9 cellular contexts compared by ENCODE assay signal in genomic region chr2:149562304-149562703, GRCh38. TPM values are rescaled to one million over a fixed set of nuclear protein-coding genes. Genes with fewer than 3 reads are reported as not detected.
DNase-seq lines count a peak whose midpoint lies in the region; ATAC-seq and TF ChIP-seq lines count a peak whose summit lies in the region.
"Had no signal": no experiment of that assay in that cellular context is flagged by ENCODE, and none has a peak within 500 bp of the region (broad histone marks: within the 10 kb centered on the region; RNA-seq: fewer than 3 reads in every experiment).

No MANE protein-coding gene starts in this region.

- 0 out of 2 replicates have a peak, but pooled peaks cover 11% of the 10 kb centered on the region for H3K36me3 Mint-ChIP-seq in HFFc6 (ENCODE audit: low read depth)
- peaks cover 10 to 11% of the 10 kb centered on the region in 2 donors for H3K36me3 Mint-ChIP-seq in stimulated activated naive B cell treated with anti-CD40 and anti-IgM and Interleukin-4, amounts not matched to agents 10 μg/mL and 1 μg/mL and 100 μg/mL, for 72 hours

- H3K9me3 Mint-ChIP-seq in HFFc6, result no peaks in the 10 kb centered on the region
- H3K9me3 Mint-ChIP-seq in stimulated activated naive B cell treated with anti-CD40 and anti-IgM and Interleukin-4, amounts not matched to agents 10 μg/mL and 1 μg/mL and 100 μg/mL, for 72 hours, result no peaks in the 10 kb centered on the region
- H3K9me3 Mint-ChIP-seq: activated naive CD8-positive, alpha-beta T cell treated with anti-CD3 and anti-CD28 coated beads, Interleukin-2, amount 10 ng/mL, durations not matched to agents 7 days and 5 days had no signal

- TF ChIP-seq CTCF in HFFc6 (IDR thresholded peaks at IDR 0.05), result no peak

- H3K27me3 Mint-ChIP-seq in HFFc6 (ENCODE audit: insufficient read depth), result 0 out of 2 replicates have a peak, but pooled peaks cover 2% of the 10 kb centered on the region
- H3K27me3 Mint-ChIP-seq in stimulated activated naive B cell treated with anti-CD40 and anti-IgM and Interleukin-4, amounts not matched to agents 10 μg/mL and 1 μg/mL and 100 μg/mL, for 72 hours, result peaks cover 0 to 6% of the 10 kb centered on the region in 2 donors

- peak; percentile 49 for DNase-seq in GM04504 (ENCODE audit: low read depth)
- peak; percentile 84 for DNase-seq in HFFc6
- peak; percentile 6 to 20 for DNase-seq in NCI-H187 (lab: John Stamatoyannopoulos, UW)
- peak; percentile 61 for DNase-seq in glomerular visceral epithelial cell (ENCODE audit: extremely low spot score)
- DNase-seq in NCI-H2081 (lab: John Stamatoyannopoulos, UW), result no peak
- DNase-seq in activated gamma-delta T cell (lab: John Stamatoyannopoulos, UW), result no peak
- no peak for DNase-seq in stimulated activated naive B cell treated with anti-CD40 and anti-IgM and Interleukin-4, amounts not matched to agents 10 μg/mL and 1 μg/mL and 100 μg/mL, for 72 hours
- DNase-seq: activated naive CD8-positive, alpha-beta T cell treated with anti-CD3 and anti-CD28 coated beads, Interleukin-2, amount 10 ng/mL, durations not matched to agents 7 days and 5 days had no signal

- no peak for ATAC-seq in stimulated activated naive B cell treated with anti-CD40 and anti-IgM and Interleukin-4, amounts not matched to agents 10 μg/mL and 1 μg/mL and 100 μg/mL, for 72 hours (replicated peaks)
- no peak for ATAC-seq in HG03108 (IDR thresholded peaks at IDR 0.05; ENCODE audit: unreplicated experiment)

- peak overlapping the region; percentile 65 for H3K4me3 Mint-ChIP-seq in HFFc6
- no peak overlapping the region for H3K4me3 Mint-ChIP-seq in stimulated activated naive B cell treated with anti-CD40 and anti-IgM and Interleukin-4, amounts not matched to agents 10 μg/mL and 1 μg/mL and 100 μg/mL, for 72 hours
- H3K4me3 Mint-ChIP-seq: activated naive CD8-positive, alpha-beta T cell treated with anti-CD3 and anti-CD28 coated beads, Interleukin-2, amount 10 ng/mL, durations not matched to agents 7 days and 5 days had no signal

- peaks cover 54% of the 10 kb centered on the region for H3K4me1 Mint-ChIP-seq in HFFc6 (ENCODE audit: low read depth)
- no peaks in the 10 kb centered on the region for H3K4me1 Mint-ChIP-seq in stimulated activated naive B cell treated with anti-CD40 and anti-IgM and Interleukin-4, amounts not matched to agents 10 μg/mL and 1 μg/mL and 100 μg/mL, for 72 hours
- H3K4me1 Mint-ChIP-seq: activated naive CD8-positive, alpha-beta T cell treated with anti-CD3 and anti-CD28 coated beads, Interleukin-2, amount 10 ng/mL, durations not matched to agents 7 days and 5 days had no signal

- peak overlapping the region; percentile 83 for H3K27ac Mint-ChIP-seq in HFFc6
- H3K27ac Mint-ChIP-seq in stimulated activated naive B cell treated with anti-CD40 and anti-IgM and Interleukin-4, amounts not matched to agents 10 μg/mL and 1 μg/mL and 100 μg/mL, for 72 hours, result no peak overlapping the region
- H3K27ac Mint-ChIP-seq: activated naive CD8-positive, alpha-beta T cell treated with anti-CD3 and anti-CD28 coated beads, Interleukin-2, amount 10 ng/mL, durations not matched to agents 7 days and 5 days had no signal

RNA-seq across cellular contexts. Expression of gene MMADHC, which starts 25.3 kb away (rescaled TPM):
- total RNA-seq in HFFc6 (2021; fragmentation: NEBNext Ultra II Directional; extraction: Animal tissue kit (Norgen Biotek cat#: 25700)), result 100 to 1,000 TPM; 134 to 176 (median 154) TPM

Comparison
In these comparisons a context has a peak if more than half of its experiments do, and no peak if none do; other contexts are left out.
1. DNase-seq: peak in GM04504 (single experiment), HFFc6 (single experiment), NCI-H187 (2 of 2) and glomerular visceral epithelial cell (single experiment); none in NCI-H2081 (0 of 2), activated gamma-delta T cell (single experiment) and stimulated activated naive B cell treated with anti-CD40 and anti-IgM and Interleukin-4, amounts not matched to agents 10 μg/mL and 1 μg/mL and 100 μg/mL, for 72 hours (single experiment).